In genomic region chr18:58359226-58360019, GRCh38 we compare ENCODE assay signal across 1 cellular context.
TF ChIP-seq lines count a peak whose summit lies in the region.

No MANE protein-coding gene starts in this region.

TF ChIP-seq in WTC11, 78 proteins besides CTCF, POLR2A, EP300 and RAD21 (continued from another document):
- TF ChIP-seq E2F1 (CRISPR knock-in tag; IDR thresholded peaks at IDR 0.05) (no peak), MLX (CRISPR knock-in tag; IDR thresholded peaks at IDR 0.05) (no peak), ZNF317 (CRISPR knock-in tag; IDR thresholded peaks at IDR 0.05; ENCODE audit: borderline replicate concordance, low read depth) (no peak), GRHL2 (CRISPR knock-in tag; IDR thresholded peaks at IDR 0.05; ENCODE audit: insufficient replicate concordance, severe bottlenecking) (no peak), ETV6 (CRISPR knock-in tag; IDR thresholded peaks at IDR 0.05) (no peak), RELA (CRISPR knock-in tag; IDR thresholded peaks at IDR 0.05; ENCODE audit: borderline replicate concordance) (no peak), ATF3 (CRISPR knock-in tag; conservative IDR thresholded peaks at IDR 0.05) (no peak), MAX (CRISPR knock-in tag; IDR thresholded peaks at IDR 0.05) (no peak), ZNF232 (CRISPR knock-in tag; IDR thresholded peaks at IDR 0.05) (no peak)
